ENCODE assay signal across 8 cellular contexts in the genomic region with DNA sequence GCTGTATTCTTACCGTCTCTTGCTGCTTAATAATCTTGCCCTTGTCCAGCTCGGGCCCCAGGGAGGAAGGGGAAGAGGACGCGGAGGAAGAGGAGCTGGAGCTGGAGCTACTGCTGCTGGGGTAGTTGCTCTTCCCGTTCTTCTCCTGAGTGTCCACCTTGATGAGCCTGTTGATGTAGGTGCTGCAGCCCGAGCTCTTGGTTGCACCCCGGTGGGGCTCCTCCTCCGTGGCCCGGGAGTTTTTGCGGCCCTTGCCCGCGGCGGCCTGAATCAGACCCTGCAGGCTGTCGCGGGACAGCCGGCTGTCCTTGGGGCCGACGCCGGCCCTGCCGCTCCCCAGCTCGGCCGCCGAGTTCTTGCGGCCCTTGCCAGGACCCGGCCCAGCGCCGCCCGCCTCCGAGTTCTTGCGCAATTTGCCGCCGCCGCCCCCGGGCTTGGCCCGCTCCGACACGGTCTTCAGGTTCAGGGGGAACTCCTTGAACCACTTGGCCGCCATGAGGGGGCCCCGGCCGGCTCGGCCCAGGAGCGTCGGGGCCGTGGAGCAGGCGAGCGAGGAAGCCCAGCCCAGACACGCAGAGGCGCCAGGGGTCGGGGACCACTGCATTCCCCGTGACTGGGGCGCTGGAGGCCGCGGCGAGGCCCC. TPM values are rescaled to one million over a fixed set of nuclear protein-coding genes. Genes with fewer than 3 reads are reported as not detected.
A peak's percentile ranks its signal among the peaks of the same experiment; 100 is the strongest.
DNase-seq lines count a peak whose midpoint lies in the region; ATAC-seq and TF ChIP-seq lines count a peak whose summit lies in the region.

No MANE protein-coding gene starts in this region.

- H3K9me3 Mint-ChIP-seq in MCF 10A (ENCODE audit: unreplicated experiment) (no peaks in the 10 kb centered on the region), endothelial cell (ENCODE audit: unreplicated experiment) (no peaks in the 10 kb centered on the region)

- DNase-seq in T47D (ENCODE audit: low read depth in 1 of 2, low spot score in 1 of 2) (peak; percentile 22 to 71), MCF 10A (ENCODE audit: unreplicated experiment) (no peak), endothelial cell (ENCODE audit: low spot score) (peak; percentile 45), aorta (peak; percentile 76 to 90), SHP77 treated with DMSO at 0.1 percent for 48 hours (lab: John Stamatoyannopoulos, UW) (no peak), NCI-H1417 treated with DMSO at 0.1 percent for 48 hours (lab: John Stamatoyannopoulos, UW) (no peak)
- DNase-seq in stimulated activated naive CD4-positive, alpha-beta T cell (lab: John Stamatoyannopoulos, UW) = no peak

- H3K4me1 ChIP-seq in muscle layer of colon (ENCODE audit: insufficient read depth, low read length) (peaks cover 4% of the 10 kb centered on the region), aorta (ENCODE audit: control insufficient read depth in 1 of 2, insufficient read depth in 2 of 2, low read length in 2 of 2) (no peaks in the 10 kb centered on the region)

- in situ Hi-C loops in T47D (cut with HindIII; ENCODE audit: low pct_unique_long_range_greater_than_20kb, low sequenced_read_pairs) = no loop called here

- H3K9ac ChIP-seq in muscle layer of colon (ENCODE audit: low read length) = no peak overlapping the region

- H3K4me1 Mint-ChIP-seq in MCF 10A (ENCODE audit: insufficient read depth, unreplicated experiment) = no peaks in the 10 kb centered on the region
- peaks cover 47% of the 10 kb centered on the region for H3K4me1 Mint-ChIP-seq in endothelial cell (ENCODE audit: unreplicated experiment)

- ATAC-seq in aorta (ENCODE audit: low FRiP score) = peak; percentile 74

- 2 to 3% methylated on average over 45 to 54 of the region's 54 CpGs for WGBS in aorta, 2 donors

- H3K27me3 Mint-ChIP-seq in MCF 10A (ENCODE audit: insufficient read depth, unreplicated experiment) (peaks cover 58% of the 10 kb centered on the region), endothelial cell (ENCODE audit: unreplicated experiment) (peaks cover 7% of the 10 kb centered on the region)

- H3K4me3 Mint-ChIP-seq in MCF 10A (ENCODE audit: unreplicated experiment) (no peak overlapping the region), endothelial cell (ENCODE audit: unreplicated experiment) (peak overlapping the region; percentile 97)

- BruUV-seq in MCF 10A (replicated peaks; lab: Mats Ljungman, UMichigan) = no TSS peak

- H3K36me3 ChIP-seq in muscle layer of colon (ENCODE audit: insufficient read depth, low read length) (no peaks in the 10 kb centered on the region), aorta (ENCODE audit: control insufficient read depth in 1 of 2, insufficient read depth in 2 of 2, low read length in 1 of 2) (no peaks in the 10 kb centered on the region)

- CTCF ChIA-PET in MCF 10A (lab: Yijun Ruan, JAX) = interaction anchor here (1.6 to 2.4 kb wide), 2 partner anchors 11 to 32 kb away, joined by 4 to 7 read pairs; no protein-coding TSS in a partner anchor

- TF ChIP-seq CTCF in MCF 10A (IDR thresholded peaks at IDR 0.05; ENCODE audit: unreplicated experiment) (no peak), endothelial cell (IDR thresholded peaks at IDR 0.05; ENCODE audit: unreplicated experiment) (no peak)

- intact Hi-C loops in MCF 10A (cut with micrococcal nuclease) = no loop called here
- intact Hi-C loops in aorta (cut with DNase I) = no loop called here

- no peaks in the 10 kb centered on the region for H3K36me3 Mint-ChIP-seq in MCF 10A (ENCODE audit: insufficient read depth, unreplicated experiment)
- peaks cover 24% of the 10 kb centered on the region for H3K36me3 Mint-ChIP-seq in endothelial cell (ENCODE audit: low read depth, unreplicated experiment)

- H3K4me3 ChIP-seq in muscle layer of colon (ENCODE audit: low read depth in 1 of 2, low read length in 2 of 2) (peak overlapping the region; percentile 42 to 55), aorta (ENCODE audit: low read length in 2 of 2) (peak overlapping the region in 1 of 2 donors; percentile 12)

- H3K27ac ChIP-seq in muscle layer of colon (ENCODE audit: low read depth, low read length) (no peak overlapping the region), aorta (ENCODE audit: low read depth in 1 of 2, low read length in 2 of 2) (no peak overlapping the region)

- H3K27me3 ChIP-seq in muscle layer of colon (ENCODE audit: control insufficient read depth in 1 of 2, insufficient read depth in 2 of 2, low read length in 2 of 2) (peaks cover 22 to 41% of the 10 kb centered on the region in 2 donors), aorta (ENCODE audit: control insufficient read depth in 1 of 2, insufficient read depth in 2 of 2, low read length in 1 of 2) (peaks cover 3 to 8% of the 10 kb centered on the region in 2 donors)

- H3K9me3 ChIP-seq in muscle layer of colon (ENCODE audit: low read length) (no peaks in the 10 kb centered on the region), aorta (ENCODE audit: control insufficient read depth, low read length) (no peaks in the 10 kb centered on the region)

- POLR2A ChIA-PET in MCF 10A (lab: Yijun Ruan, JAX) = interaction anchor here (0.6 to 2.1 kb wide), 5 partner anchors 18 to 718 kb away, joined by 3 to 6 read pairs (median 5); no protein-coding TSS in a partner anchor

- H3K27ac Mint-ChIP-seq in MCF 10A (ENCODE audit: low read depth, unreplicated experiment) (no peak overlapping the region), endothelial cell (ENCODE audit: unreplicated experiment) (peak overlapping the region; percentile 87)

RNA-seq across cellular contexts. Expression of a gene that starts 0.5 kb away (rescaled TPM):
- total RNA-seq in MCF 10A (2022) (not detected in 2 replicates), endothelial cell (ENCODE audit: unreplicated experiment) (27.8 TPM), aorta (10 to 100 TPM in 1 of 2 donors, 1 to 10 TPM in 1; 3.8 to 16.5 TPM)
- polyA plus RNA-seq in aorta = 1 to 10 TPM; 1.1 to 2.6 TPM

RNA-seq across cellular contexts. Expression of a gene that starts 0.7 kb away (rescaled TPM):
- not detected in 2 replicates for total RNA-seq in MCF 10A (2022)
- 79.3 TPM for total RNA-seq in endothelial cell (ENCODE audit: unreplicated experiment)
- 10 to 100 TPM; 20.2 to 44.1 TPM for total RNA-seq in aorta
- polyA plus RNA-seq in aorta = 1 to 10 TPM; 2.9 to 7.0 TPM

RNA-seq across cellular contexts. Expression of a gene that starts 56.9 kb away (rescaled TPM):
- total RNA-seq in MCF 10A (2022) (103 and 111 TPM in 2 replicates), endothelial cell (ENCODE audit: unreplicated experiment) (73.9 TPM), aorta (10 to 100 TPM; 55.5 to 63.9 TPM)
- 10 to 100 TPM; 25.5 to 34.4 TPM for polyA plus RNA-seq in aorta

Comparison
In these comparisons a context has a peak if more than half of its experiments do, and no peak if none do; other contexts are left out.
1. DNase-seq: peak in T47D (2 of 2), endothelial cell (single experiment) and aorta (2 of 2); none in MCF 10A (single experiment), SHP77 treated with DMSO at 0.1 percent for 48 hours (single experiment), stimulated activated naive CD4-positive, alpha-beta T cell (0 of 6) and NCI-H1417 treated with DMSO at 0.1 percent for 48 hours (single experiment).
2. RNA of a gene that starts 0.7 kb away (total RNA-seq): 79.3 TPM in endothelial cell (single experiment) and 20.2 to 44.1 TPM in aorta; not detected in MCF 10A; every median in the first group is over 10 times any median in the second.